In genomic region chr3:58047806-58048205, GRCh38 we compare ENCODE assay signal across 10 cellular contexts. TPM values are rescaled to one million over a fixed set of nuclear protein-coding genes. Genes with fewer than 3 reads are reported as not detected.
DNase-seq lines count a peak whose midpoint lies in the region; ATAC-seq, FAIRE-seq and TF ChIP-seq lines count a peak whose summit lies in the region.
"Had no signal": no experiment of that assay in that cellular context is flagged by ENCODE, and none has a peak within 500 bp of the region (broad histone marks: within the 10 kb centered on the region; RNA-seq: fewer than 3 reads in every experiment).

No MANE protein-coding gene starts in this region.

- H3K36me3 Mint-ChIP-seq in progenitor cell of endocrine pancreas (ENCODE audit: insufficient read depth), result peaks cover 2% of the 10 kb centered on the region
- H3K36me3 Mint-ChIP-seq in activated CD8-positive, alpha-beta T cell treated with anti-CD3 and anti-CD28 coated beads for 36 hours (ENCODE audit: low read depth), result no peaks in the 10 kb centered on the region
- H3K36me3 Mint-ChIP-seq: activated CD8-positive, alpha-beta memory T cell treated with anti-CD3 and anti-CD28 coated beads, Interleukin-2, amount 10 ng/mL, durations not matched to agents 7 days and 5 days had no signal

- ATAC-seq in activated CD8-positive, alpha-beta T cell treated with anti-CD3 and anti-CD28 coated beads for 36 hours, result no peak
- no peak for ATAC-seq in GM19467 (IDR thresholded peaks at IDR 0.05; ENCODE audit: unreplicated experiment)
- ATAC-seq in HG02759 (IDR thresholded peaks at IDR 0.05; ENCODE audit: unreplicated experiment), result no peak
- ATAC-seq: activated CD8-positive, alpha-beta memory T cell treated with anti-CD3 and anti-CD28 coated beads, Interleukin-2, amount 10 ng/mL, durations not matched to agents 7 days and 5 days had no signal

- CTCF ChIA-PET in activated CD8-positive, alpha-beta T cell treated with anti-CD3 and anti-CD28 coated beads for 36 hours (lab: Charles Lee), result no interaction called here

- H3K27ac Mint-ChIP-seq in progenitor cell of endocrine pancreas, result peak overlapping the region; percentile 99
- no peak overlapping the region for H3K27ac Mint-ChIP-seq in activated CD8-positive, alpha-beta T cell treated with anti-CD3 and anti-CD28 coated beads for 36 hours
- H3K27ac Mint-ChIP-seq: activated CD8-positive, alpha-beta memory T cell treated with anti-CD3 and anti-CD28 coated beads, Interleukin-2, amount 10 ng/mL, durations not matched to agents 7 days and 5 days had no signal

- intact Hi-C loops in activated CD8-positive, alpha-beta T cell treated with anti-CD3 and anti-CD28 coated beads for 36 hours (cut with micrococcal nuclease), result no loop called here

- peak overlapping the region; percentile 45; the same call in 1 of the 2 replicates for H3K27ac ChIP-seq in C4-2B

- H3K4me1 Mint-ChIP-seq in progenitor cell of endocrine pancreas (ENCODE audit: low read depth), result peaks cover 47% of the 10 kb centered on the region
- peaks cover 50% of the 10 kb centered on the region for H3K4me1 Mint-ChIP-seq in activated CD8-positive, alpha-beta T cell treated with anti-CD3 and anti-CD28 coated beads for 36 hours (ENCODE audit: low read depth)

- POLR2A ChIA-PET in activated CD8-positive, alpha-beta T cell treated with anti-CD3 and anti-CD28 coated beads for 36 hours (lab: Charles Lee), result no interaction called here

- TF ChIP-seq CTCF in C4-2B (conservative IDR thresholded peaks at IDR 0.05) (no peak), progenitor cell of endocrine pancreas (IDR thresholded peaks at IDR 0.05; ENCODE audit: unreplicated experiment) (no peak)
- no peak for TF ChIP-seq CTCF in activated CD8-positive, alpha-beta T cell treated with anti-CD3 and anti-CD28 coated beads for 36 hours (IDR thresholded peaks at IDR 0.05)

- DNase-seq in RCC 7860 (ENCODE audit: low spot score) (peak; percentile 93), fibroblast of gingiva (ENCODE audit: low read depth) (peak; percentile 96), progenitor cell of endocrine pancreas (ENCODE audit: low spot score, unreplicated experiment) (no peak), GF-D8 (lab: John Stamatoyannopoulos, UW) (no peak)
- no peak for DNase-seq in activated CD8-positive, alpha-beta T cell treated with anti-CD3 and anti-CD28 coated beads for 36 hours
- DNase-seq: activated CD8-positive, alpha-beta memory T cell treated with anti-CD3 and anti-CD28 coated beads, Interleukin-2, amount 10 ng/mL, durations not matched to agents 7 days and 5 days had no signal

- no peaks in the 10 kb centered on the region for H3K27me3 Mint-ChIP-seq in progenitor cell of endocrine pancreas
- H3K27me3 Mint-ChIP-seq in activated CD8-positive, alpha-beta T cell treated with anti-CD3 and anti-CD28 coated beads for 36 hours, result no peaks in the 10 kb centered on the region

- peak; percentile 87 for FAIRE-seq in RCC 7860 (lab: Jason Lieb, UNC)
- FAIRE-seq: colon had no signal

- no peak overlapping the region for H3K4me3 Mint-ChIP-seq in progenitor cell of endocrine pancreas (ENCODE audit: low read depth)
- H3K4me3 Mint-ChIP-seq in activated CD8-positive, alpha-beta T cell treated with anti-CD3 and anti-CD28 coated beads for 36 hours, result no peak overlapping the region
- H3K4me3 Mint-ChIP-seq: activated CD8-positive, alpha-beta memory T cell treated with anti-CD3 and anti-CD28 coated beads, Interleukin-2, amount 10 ng/mL, durations not matched to agents 7 days and 5 days had no signal

- no peaks in the 10 kb centered on the region for H3K9me3 Mint-ChIP-seq in progenitor cell of endocrine pancreas (ENCODE audit: low read depth)
- H3K9me3 Mint-ChIP-seq in activated CD8-positive, alpha-beta T cell treated with anti-CD3 and anti-CD28 coated beads for 36 hours, result no peaks in the 10 kb centered on the region

RNA-seq across cellular contexts. Expression of gene FLNB, which starts 39.6 kb away (rescaled TPM):
- 103 and 112 TPM in 2 replicates for total RNA-seq in progenitor cell of endocrine pancreas
- 10 to 100 TPM; 26.3 to 28.4 TPM for total RNA-seq in activated CD8-positive, alpha-beta T cell treated with anti-CD3 and anti-CD28 coated beads for 36 hours

Comparison
In these comparisons a context has a peak if more than half of its experiments do, and no peak if none do; other contexts are left out.
1. DNase-seq: peak in RCC 7860 (single experiment) and fibroblast of gingiva (single experiment); none in progenitor cell of endocrine pancreas (single experiment), activated CD8-positive, alpha-beta T cell treated with anti-CD3 and anti-CD28 coated beads for 36 hours (single experiment) and GF-D8 (single experiment).